Comparison of ENCODE assay signal across 10 cellular contexts in the genomic region with DNA sequence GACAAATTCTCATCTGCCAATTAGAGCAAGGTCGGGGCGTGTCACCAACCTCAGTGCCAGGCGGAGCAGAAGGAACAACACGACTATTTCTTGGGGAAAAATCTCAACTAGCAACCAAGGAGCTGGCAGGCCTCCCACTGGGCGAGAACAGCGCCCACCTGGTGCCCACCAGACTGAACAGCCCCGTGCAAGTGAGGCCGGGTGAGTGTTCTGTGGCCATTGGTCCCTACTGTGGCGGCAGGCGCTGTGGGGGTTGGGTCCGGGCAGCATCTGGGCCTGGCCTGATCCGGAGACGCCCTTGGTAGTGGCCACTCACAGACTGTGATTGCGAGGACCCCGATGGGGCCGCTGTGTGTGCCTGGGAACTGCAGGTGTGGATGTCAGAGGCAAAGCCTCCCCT. TPM values are rescaled to one million over a fixed set of nuclear protein-coding genes. Genes with fewer than 3 reads are reported as not detected.
A peak's percentile ranks its signal among the peaks of the same experiment; 100 is the strongest.
DNase-seq lines count a peak whose midpoint lies in the region; ATAC-seq and TF ChIP-seq lines count a peak whose summit lies in the region.
"Had no signal": no experiment of that assay in that cellular context is flagged by ENCODE, and none has a peak within 500 bp of the region (broad histone marks: within the 10 kb centered on the region; RNA-seq: fewer than 3 reads in every experiment).

No MANE protein-coding gene starts in this region.

- no peaks in the 10 kb centered on the region for H3K9me3 Mint-ChIP-seq in stimulated activated naive CD8-positive, alpha-beta T cell treated with anti-CD3 and anti-CD28 coated beads, Interleukin-15, Interleukin-2, amounts not matched to agents 100 ng/mL and 50 ng/mL, for 24 hours
- H3K9me3 Mint-ChIP-seq in brain = no peaks in the 10 kb centered on the region
- no peaks in the 10 kb centered on the region for H3K9me3 Mint-ChIP-seq in naive B cell

- H3K4me3 Mint-ChIP-seq in stimulated activated naive CD8-positive, alpha-beta T cell treated with anti-CD3 and anti-CD28 coated beads, Interleukin-15, Interleukin-2, amounts not matched to agents 100 ng/mL and 50 ng/mL, for 24 hours = peak overlapping the region; percentile 1
- peak overlapping the region in 2 of 5 experiments; percentile 22 to 53 for H3K4me3 Mint-ChIP-seq in brain
- peak overlapping the region; percentile 30 to 78 (median 54) for H3K4me3 Mint-ChIP-seq in naive B cell

- no peak for DNase-seq in stimulated activated naive CD8-positive, alpha-beta T cell treated with anti-CD3 and anti-CD28 coated beads, Interleukin-15, Interleukin-2, amounts not matched to agents 100 U/mL and 50 U/mL, for 24 hours
- DNase-seq in naive B cell (no peak), NCI-H1092 treated with DMSO at 0.1 percent for 48 hours (lab: John Stamatoyannopoulos, UW) (no peak), NOMO-1 (lab: John Stamatoyannopoulos, UW; ENCODE audit: unreplicated experiment in 2 of 2) (no peak)
- DNase-seq: BE2C had no signal

- no peaks in the 10 kb centered on the region for H3K27me3 Mint-ChIP-seq in stimulated activated naive CD8-positive, alpha-beta T cell treated with anti-CD3 and anti-CD28 coated beads, Interleukin-15, Interleukin-2, amounts not matched to agents 100 ng/mL and 50 ng/mL, for 24 hours
- no peaks in the 10 kb centered on the region for H3K27me3 Mint-ChIP-seq in brain
- H3K27me3 Mint-ChIP-seq in naive B cell = peaks cover 0 to 5% (median 0%) of the 10 kb centered on the region in 3 donors

- peak overlapping the region; percentile 92 for H3K27ac Mint-ChIP-seq in stimulated activated naive CD8-positive, alpha-beta T cell treated with anti-CD3 and anti-CD28 coated beads, Interleukin-15, Interleukin-2, amounts not matched to agents 100 ng/mL and 50 ng/mL, for 24 hours
- H3K27ac Mint-ChIP-seq in brain = peak overlapping the region in 4 of 5 experiments; percentile 74 to 96 (median 90)
- no peak overlapping the region for H3K27ac Mint-ChIP-seq in naive B cell

- H3K4me1 Mint-ChIP-seq in stimulated activated naive CD8-positive, alpha-beta T cell treated with anti-CD3 and anti-CD28 coated beads, Interleukin-15, Interleukin-2, amounts not matched to agents 100 ng/mL and 50 ng/mL, for 24 hours (ENCODE audit: low read depth) = peaks cover 69% of the 10 kb centered on the region
- H3K4me1 Mint-ChIP-seq in brain = peaks cover 70% of the 10 kb centered on the region
- H3K4me1 Mint-ChIP-seq in naive B cell = peaks cover 43 to 65% (median 61%) of the 10 kb centered on the region in 3 donors

- TF ChIP-seq CTCF in brain (conservative IDR thresholded peaks at IDR 0.05) = no peak

- peaks cover 9% of the 10 kb centered on the region for H3K36me3 Mint-ChIP-seq in stimulated activated naive CD8-positive, alpha-beta T cell treated with anti-CD3 and anti-CD28 coated beads, Interleukin-15, Interleukin-2, amounts not matched to agents 100 ng/mL and 50 ng/mL, for 24 hours (ENCODE audit: low read depth)
- peaks cover 4% of the 10 kb centered on the region for H3K36me3 Mint-ChIP-seq in brain
- no peaks in the 10 kb centered on the region for H3K36me3 Mint-ChIP-seq in naive B cell

- ATAC-seq in stimulated activated naive CD8-positive, alpha-beta T cell treated with anti-CD3 and anti-CD28 coated beads, Interleukin-15, Interleukin-2, amounts not matched to agents 100 U/mL and 50 U/mL, for 24 hours = no peak
- ATAC-seq in naive B cell (ENCODE audit: low read depth in 2 of 2) (no peak), GM21576 (IDR thresholded peaks at IDR 0.05; ENCODE audit: unreplicated experiment) (no peak), GM18519 (IDR thresholded peaks at IDR 0.05; ENCODE audit: low FRiP score, unreplicated experiment) (no peak)
- ATAC-seq: left lobe of liver had no signal

RNA-seq across cellular contexts. Expression of gene NOTCH1, which starts 11.5 kb away (rescaled TPM):
- polyA plus RNA-seq in brain (ENCODE audit: insufficient read depth, low read depth, low replicate concordance) (12.3 TPM), naive B cell (ENCODE audit: low read depth in 6 of 6) (1 to 10 TPM in 5 of 6 donors, under 1 TPM in 1; 0.05 to 8.0 (median 2.4) TPM)

RNA-seq across cellular contexts. Expression of gene SEC16A, which starts 51.6 kb away (rescaled TPM):
- polyA plus RNA-seq in brain (ENCODE audit: insufficient read depth, low read depth, low replicate concordance) = 80.6 TPM
- polyA plus RNA-seq in naive B cell (ENCODE audit: low read depth in 6 of 6) = 10 to 100 TPM; 10.3 to 35.2 (median 20.0) TPM

Comparison
In these comparisons a context has a peak if more than half of its experiments do, and no peak if none do; other contexts are left out.
1. H3K27ac Mint-ChIP-seq: peak in stimulated activated naive CD8-positive, alpha-beta T cell treated with anti-CD3 and anti-CD28 coated beads, Interleukin-15, Interleukin-2, amounts not matched to agents 100 ng/mL and 50 ng/mL, for 24 hours (single experiment) and brain (4 of 5); none in naive B cell (0 of 6).